Comparison of ENCODE assay signal across 1 cellular context in the genomic region with DNA sequence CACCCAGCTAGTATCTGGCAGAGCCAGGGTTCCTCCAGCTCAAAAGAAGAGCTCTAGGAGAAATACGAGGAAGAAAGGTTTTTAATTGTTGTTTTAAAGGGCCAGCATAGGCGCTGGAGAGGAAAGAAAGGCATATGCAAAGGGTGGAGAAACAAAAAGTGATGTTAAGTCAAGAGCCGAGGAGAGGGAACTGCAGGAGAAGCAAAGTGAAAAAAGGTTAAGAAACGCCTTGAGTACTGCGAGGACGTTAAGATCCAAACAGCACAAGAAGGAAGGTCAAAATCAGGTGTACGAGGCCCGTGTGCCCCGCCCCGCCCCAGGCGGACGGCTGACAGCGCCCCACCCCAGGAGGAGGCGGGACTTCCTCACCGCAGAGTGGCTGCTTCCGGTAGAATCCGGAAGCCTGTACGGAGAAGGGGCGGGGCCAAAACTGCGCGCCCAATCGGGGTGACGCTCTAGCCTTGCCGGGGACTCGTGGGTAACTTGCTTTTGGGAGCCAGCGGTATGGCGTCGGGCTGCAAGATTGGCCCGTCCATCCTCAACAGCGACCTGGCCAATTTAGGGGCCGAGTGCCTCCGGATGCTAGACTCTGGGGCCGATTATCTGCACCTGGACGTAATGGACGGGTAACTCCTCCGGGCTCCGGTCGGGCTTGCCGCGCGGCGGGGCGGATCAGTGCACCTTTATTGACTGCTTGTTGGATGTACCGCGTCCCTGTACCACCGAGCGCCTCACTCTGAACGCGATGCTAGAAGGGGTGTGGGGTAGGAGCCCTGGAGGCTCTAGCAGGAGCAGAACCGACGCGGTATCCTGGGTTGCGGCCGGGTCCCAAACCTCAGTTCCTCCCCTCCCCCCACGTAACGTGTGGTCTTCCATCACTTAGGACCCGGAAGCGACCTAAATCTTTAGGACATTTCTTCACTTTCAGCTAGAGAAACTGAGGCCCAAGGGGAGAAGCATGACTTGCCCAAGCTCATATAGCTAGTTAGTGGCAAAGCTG.
A peak's percentile ranks its signal among the peaks of the same experiment; 100 is the strongest.
TF ChIP-seq lines count a peak whose summit lies in the region.

A gene (plus strand): TSS at position 481 of the 1,000 bp plus-strand sequence. CDS start 24 bp downstream, at position 505.

TF ChIP-seq in HepG2, 621 proteins besides CTCF, POLR2A, EP300 and RAD21 (continued from another document):
- TF ChIP-seq, protein P1, sequence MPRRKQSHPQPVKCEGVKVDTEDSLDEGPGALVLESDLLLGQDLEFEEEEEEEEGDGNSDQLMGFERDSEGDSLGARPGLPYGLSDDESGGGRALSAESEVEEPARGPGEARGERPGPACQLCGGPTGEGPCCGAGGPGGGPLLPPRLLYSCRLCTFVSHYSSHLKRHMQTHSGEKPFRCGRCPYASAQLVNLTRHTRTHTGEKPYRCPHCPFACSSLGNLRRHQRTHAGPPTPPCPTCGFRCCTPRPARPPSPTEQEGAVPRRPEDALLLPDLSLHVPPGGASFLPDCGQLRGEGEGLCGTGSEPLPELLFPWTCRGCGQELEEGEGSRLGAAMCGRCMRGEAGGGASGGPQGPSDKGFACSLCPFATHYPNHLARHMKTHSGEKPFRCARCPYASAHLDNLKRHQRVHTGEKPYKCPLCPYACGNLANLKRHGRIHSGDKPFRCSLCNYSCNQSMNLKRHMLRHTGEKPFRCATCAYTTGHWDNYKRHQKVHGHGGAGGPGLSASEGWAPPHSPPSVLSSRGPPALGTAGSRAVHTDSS (CRISPR knock-in tag; conservative IDR thresholded peaks at IDR 0.05): no peak
- TF ChIP-seq, protein P2, sequence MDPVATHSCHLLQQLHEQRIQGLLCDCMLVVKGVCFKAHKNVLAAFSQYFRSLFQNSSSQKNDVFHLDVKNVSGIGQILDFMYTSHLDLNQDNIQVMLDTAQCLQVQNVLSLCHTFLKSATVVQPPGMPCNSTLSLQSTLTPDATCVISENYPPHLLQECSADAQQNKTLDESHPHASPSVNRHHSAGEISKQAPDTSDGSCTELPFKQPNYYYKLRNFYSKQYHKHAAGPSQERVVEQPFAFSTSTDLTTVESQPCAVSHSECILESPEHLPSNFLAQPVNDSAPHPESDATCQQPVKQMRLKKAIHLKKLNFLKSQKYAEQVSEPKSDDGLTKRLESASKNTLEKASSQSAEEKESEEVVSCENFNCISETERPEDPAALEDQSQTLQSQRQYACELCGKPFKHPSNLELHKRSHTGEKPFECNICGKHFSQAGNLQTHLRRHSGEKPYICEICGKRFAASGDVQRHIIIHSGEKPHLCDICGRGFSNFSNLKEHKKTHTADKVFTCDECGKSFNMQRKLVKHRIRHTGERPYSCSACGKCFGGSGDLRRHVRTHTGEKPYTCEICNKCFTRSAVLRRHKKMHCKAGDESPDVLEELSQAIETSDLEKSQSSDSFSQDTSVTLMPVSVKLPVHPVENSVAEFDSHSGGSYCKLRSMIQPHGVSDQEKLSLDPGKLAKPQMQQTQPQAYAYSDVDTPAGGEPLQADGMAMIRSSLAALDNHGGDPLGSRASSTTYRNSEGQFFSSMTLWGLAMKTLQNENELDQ (CRISPR knock-in tag; IDR thresholded peaks at IDR 0.05; ENCODE audit: borderline replicate concordance): no peak
- TF ChIP-seq ZNF749 (CRISPR knock-in tag; IDR thresholded peaks at IDR 0.05; ENCODE audit: borderline replicate concordance) (peak; percentile 56; the same call in 1 of the 2 replicates), SP5 (CRISPR knock-in tag; IDR thresholded peaks at IDR 0.05; ENCODE audit: borderline replicate concordance, low read depth) (peak; percentile 92), ZNF264 (CRISPR knock-in tag; IDR thresholded peaks at IDR 0.05) (peak; percentile 58; the same call in 1 of the 2 replicates), ZNF556 (CRISPR knock-in tag; IDR thresholded peaks at IDR 0.05; ENCODE audit: borderline replicate concordance) (peak; percentile 89; the same call in 1 of the 2 replicates), RXRB (CRISPR knock-in tag; IDR thresholded peaks at IDR 0.05; ENCODE audit: borderline replicate concordance) (peak; percentile 58; the same call in 1 of the 2 replicates), NFIC (IDR thresholded peaks at IDR 0.05; ENCODE audit: low read length) (no peak), ZSCAN20 (CRISPR knock-in tag; IDR thresholded peaks at IDR 0.05; ENCODE audit: borderline replicate concordance) (no peak), U2AF1 (optimal IDR thresholded peaks at IDR 0.05; ENCODE audit: low read depth, low read length) (peak; percentile 73), ZNF24 (IDR thresholded peaks at IDR 0.05) (no peak), AHR (CRISPR knock-in tag; IDR thresholded peaks at IDR 0.05) (no peak), ZBTB7A (CRISPR knock-in tag; IDR thresholded peaks at IDR 0.05) (no peak), ZNF703 (CRISPR knock-in tag; IDR thresholded peaks at IDR 0.05; ENCODE audit: borderline replicate concordance) (no peak), CAMTA2 (CRISPR knock-in tag; IDR thresholded peaks at IDR 0.05; ENCODE audit: borderline replicate concordance) (no peak), MED8 (CRISPR knock-in tag; IDR thresholded peaks at IDR 0.05; ENCODE audit: insufficient replicate concordance) (peak; percentile 78), PAX8 (CRISPR knock-in tag; IDR thresholded peaks at IDR 0.05; ENCODE audit: borderline replicate concordance) (no peak), ZNF878 (CRISPR knock-in tag; IDR thresholded peaks at IDR 0.05) (peak; percentile 59; the same call in 1 of the 2 replicates), ZFP62 (CRISPR knock-in tag; IDR thresholded peaks at IDR 0.05) (no peak), ZNF598 (CRISPR knock-in tag; IDR thresholded peaks at IDR 0.05; ENCODE audit: borderline replicate concordance) (peak; percentile 99), FOSL1 (CRISPR knock-in tag; IDR thresholded peaks at IDR 0.05; ENCODE audit: borderline replicate concordance) (no peak), ARHGAP35 (CRISPR knock-in tag; IDR thresholded peaks at IDR 0.05; ENCODE audit: borderline replicate concordance) (peak; percentile 67; the same call in 1 of the 2 replicates), ZNF543 (CRISPR knock-in tag; IDR thresholded peaks at IDR 0.05) (no peak), ZNF746 (CRISPR knock-in tag; IDR thresholded peaks at IDR 0.05) (no peak), MYNN (CRISPR knock-in tag; IDR thresholded peaks at IDR 0.05; ENCODE audit: low read depth) (no peak), BRCA1 (CRISPR knock-in tag; IDR thresholded peaks at IDR 0.05) (peak; percentile 83; the same call in 1 of the 2 replicates), YEATS4 (CRISPR knock-in tag; IDR thresholded peaks at IDR 0.05; ENCODE audit: borderline replicate concordance) (peak; percentile 78), RORA (CRISPR knock-in tag; IDR thresholded peaks at IDR 0.05) (no peak), ZNF549 (CRISPR knock-in tag; IDR thresholded peaks at IDR 0.05) (no peak), SALL1 (CRISPR knock-in tag; IDR thresholded peaks at IDR 0.05) (peak; percentile 90), NRL (CRISPR knock-in tag; IDR thresholded peaks at IDR 0.05; ENCODE audit: borderline replicate concordance) (peak; percentile 80; the same call in 1 of the 2 replicates), PLRG1 (conservative IDR thresholded peaks at IDR 0.05) (no peak), HNRNPL (IDR thresholded peaks at IDR 0.05; ENCODE audit: low read depth, low read length) (0 out of 2 replicates have a peak, but pooled peaks have one; percentile 43)
- TF ChIP-seq, protein P3, sequence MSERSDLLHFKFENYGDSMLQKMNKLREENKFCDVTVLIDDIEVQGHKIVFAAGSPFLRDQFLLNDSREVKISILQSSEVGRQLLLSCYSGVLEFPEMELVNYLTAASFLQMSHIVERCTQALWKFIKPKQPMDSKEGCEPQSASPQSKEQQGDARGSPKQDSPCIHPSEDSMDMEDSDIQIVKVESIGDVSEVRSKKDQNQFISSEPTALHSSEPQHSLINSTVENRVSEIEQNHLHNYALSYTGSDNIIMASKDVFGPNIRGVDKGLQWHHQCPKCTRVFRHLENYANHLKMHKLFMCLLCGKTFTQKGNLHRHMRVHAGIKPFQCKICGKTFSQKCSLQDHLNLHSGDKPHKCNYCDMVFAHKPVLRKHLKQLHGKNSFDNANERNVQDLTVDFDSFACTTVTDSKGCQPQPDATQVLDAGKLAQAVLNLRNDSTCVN (CRISPR knock-in tag; IDR thresholded peaks at IDR 0.05; ENCODE audit: borderline replicate concordance): 0 out of 2 replicates have a peak, but pooled peaks have one; percentile 2
- TF ChIP-seq, protein P4, sequence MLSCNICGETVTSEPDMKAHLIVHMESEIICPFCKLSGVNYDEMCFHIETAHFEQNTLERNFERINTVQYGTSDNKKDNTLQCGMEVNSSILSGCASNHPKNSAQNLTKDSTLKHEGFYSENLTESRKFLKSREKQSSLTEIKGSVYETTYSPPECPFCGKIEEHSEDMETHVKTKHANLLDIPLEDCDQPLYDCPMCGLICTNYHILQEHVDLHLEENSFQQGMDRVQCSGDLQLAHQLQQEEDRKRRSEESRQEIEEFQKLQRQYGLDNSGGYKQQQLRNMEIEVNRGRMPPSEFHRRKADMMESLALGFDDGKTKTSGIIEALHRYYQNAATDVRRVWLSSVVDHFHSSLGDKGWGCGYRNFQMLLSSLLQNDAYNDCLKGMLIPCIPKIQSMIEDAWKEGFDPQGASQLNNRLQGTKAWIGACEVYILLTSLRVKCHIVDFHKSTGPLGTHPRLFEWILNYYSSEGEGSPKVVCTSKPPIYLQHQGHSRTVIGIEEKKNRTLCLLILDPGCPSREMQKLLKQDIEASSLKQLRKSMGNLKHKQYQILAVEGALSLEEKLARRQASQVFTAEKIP (CRISPR knock-in tag; IDR thresholded peaks at IDR 0.05; ENCODE audit: borderline replicate concordance): no peak
- TF ChIP-seq, protein P5, sequence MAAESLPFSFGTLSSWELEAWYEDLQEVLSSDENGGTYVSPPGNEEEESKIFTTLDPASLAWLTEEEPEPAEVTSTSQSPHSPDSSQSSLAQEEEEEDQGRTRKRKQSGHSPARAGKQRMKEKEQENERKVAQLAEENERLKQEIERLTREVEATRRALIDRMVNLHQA (CRISPR knock-in tag; IDR thresholded peaks at IDR 0.05): no peak
- TF ChIP-seq, protein P6, sequence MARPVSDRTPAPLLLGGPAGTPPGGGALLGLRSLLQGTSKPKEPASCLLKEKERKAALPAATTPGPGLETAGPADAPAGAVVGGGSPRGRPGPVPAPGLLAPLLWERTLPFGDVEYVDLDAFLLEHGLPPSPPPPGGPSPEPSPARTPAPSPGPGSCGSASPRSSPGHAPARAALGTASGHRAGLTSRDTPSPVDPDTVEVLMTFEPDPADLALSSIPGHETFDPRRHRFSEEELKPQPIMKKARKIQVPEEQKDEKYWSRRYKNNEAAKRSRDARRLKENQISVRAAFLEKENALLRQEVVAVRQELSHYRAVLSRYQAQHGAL (CRISPR knock-in tag; IDR thresholded peaks at IDR 0.05; ENCODE audit: not compliant biosample characterization): no peak
- TF ChIP-seq, protein P7, sequence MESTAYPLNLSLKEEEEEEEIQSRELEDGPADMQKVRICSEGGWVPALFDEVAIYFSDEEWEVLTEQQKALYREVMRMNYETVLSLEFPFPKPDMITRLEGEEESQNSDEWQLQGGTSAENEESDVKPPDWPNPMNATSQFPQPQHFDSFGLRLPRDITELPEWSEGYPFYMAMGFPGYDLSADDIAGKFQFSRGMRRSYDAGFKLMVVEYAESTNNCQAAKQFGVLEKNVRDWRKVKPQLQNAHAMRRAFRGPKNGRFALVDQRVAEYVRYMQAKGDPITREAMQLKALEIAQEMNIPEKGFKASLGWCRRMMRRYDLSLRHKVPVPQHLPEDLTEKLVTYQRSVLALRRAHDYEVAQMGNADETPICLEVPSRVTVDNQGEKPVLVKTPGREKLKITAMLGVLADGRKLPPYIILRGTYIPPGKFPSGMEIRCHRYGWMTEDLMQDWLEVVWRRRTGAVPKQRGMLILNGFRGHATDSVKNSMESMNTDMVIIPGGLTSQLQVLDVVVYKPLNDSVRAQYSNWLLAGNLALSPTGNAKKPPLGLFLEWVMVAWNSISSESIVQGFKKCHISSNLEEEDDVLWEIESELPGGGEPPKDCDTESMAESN (CRISPR knock-in tag; conservative IDR thresholded peaks at IDR 0.05): peak; percentile 65; the same call in 1 of the 2 replicates
- TF ChIP-seq, protein P8, sequence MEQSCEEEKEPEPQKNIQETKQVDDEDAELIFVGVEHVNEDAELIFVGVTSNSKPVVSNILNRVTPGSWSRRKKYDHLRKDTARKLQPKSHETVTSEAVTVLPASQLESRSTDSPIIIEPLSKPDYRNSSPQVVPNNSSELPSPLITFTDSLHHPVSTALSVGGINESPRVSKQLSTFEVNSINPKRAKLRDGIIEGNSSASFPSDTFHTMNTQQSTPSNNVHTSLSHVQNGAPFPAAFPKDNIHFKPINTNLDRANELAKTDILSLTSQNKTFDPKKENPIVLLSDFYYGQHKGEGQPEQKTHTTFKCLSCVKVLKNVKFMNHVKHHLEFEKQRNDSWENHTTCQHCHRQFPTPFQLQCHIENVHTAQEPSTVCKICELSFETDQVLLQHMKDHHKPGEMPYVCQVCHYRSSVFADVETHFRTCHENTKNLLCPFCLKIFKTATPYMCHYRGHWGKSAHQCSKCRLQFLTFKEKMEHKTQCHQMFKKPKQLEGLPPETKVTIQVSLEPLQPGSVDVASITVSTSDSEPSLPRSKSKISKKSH (CRISPR knock-in tag; IDR thresholded peaks at IDR 0.05; ENCODE audit: borderline replicate concordance): peak; percentile 98; the same call in 1 of the 2 replicates
- TF ChIP-seq, protein P9, sequence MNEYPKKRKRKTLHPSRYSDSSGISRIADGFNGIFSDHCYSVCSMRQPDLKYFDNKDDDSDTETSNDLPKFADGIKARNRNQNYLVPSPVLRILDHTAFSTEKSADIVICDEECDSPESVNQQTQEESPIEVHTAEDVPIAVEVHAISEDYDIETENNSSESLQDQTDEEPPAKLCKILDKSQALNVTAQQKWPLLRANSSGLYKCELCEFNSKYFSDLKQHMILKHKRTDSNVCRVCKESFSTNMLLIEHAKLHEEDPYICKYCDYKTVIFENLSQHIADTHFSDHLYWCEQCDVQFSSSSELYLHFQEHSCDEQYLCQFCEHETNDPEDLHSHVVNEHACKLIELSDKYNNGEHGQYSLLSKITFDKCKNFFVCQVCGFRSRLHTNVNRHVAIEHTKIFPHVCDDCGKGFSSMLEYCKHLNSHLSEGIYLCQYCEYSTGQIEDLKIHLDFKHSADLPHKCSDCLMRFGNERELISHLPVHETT (CRISPR knock-in tag; conservative IDR thresholded peaks at IDR 0.05): no peak
TF ChIP-seq in HepG2: peak in this region for 293.
